ENCODE assay signal across 13 cellular contexts in the genomic region with DNA sequence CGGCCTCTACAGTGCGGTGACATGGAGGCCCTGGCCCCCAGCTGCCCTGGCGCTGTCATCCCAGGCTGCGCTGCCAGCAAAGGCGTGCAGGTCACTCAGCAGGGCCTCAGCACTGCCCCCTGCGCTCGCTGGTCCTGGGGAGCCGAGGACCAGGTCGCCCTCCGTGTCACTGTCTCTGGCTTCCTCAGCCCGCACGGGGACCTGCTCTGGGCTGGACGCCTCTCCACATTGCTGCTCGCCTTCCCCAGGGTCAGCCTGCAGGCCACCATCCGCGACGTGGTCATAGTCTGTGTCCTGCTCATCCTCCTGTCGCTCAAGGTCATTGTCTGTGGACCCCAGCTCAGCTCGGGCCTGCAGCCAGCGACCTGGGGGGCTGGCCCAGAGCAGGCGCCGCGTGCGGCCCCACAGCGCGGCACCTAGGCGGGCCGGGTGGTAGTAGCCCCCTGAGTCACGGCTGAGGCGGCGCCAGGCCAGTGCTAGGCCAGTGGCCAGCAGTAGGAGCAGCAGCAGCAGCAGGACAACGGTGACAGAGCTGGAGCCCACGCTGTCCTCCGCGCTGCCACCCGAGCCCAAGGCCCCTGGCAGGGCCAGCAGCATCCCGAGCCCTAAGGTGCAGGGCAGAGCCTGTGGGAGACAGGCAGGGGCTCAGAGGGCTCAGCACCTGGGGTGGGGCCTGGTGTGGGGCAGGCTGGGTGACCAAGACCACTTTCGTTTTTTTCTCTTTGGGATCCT. TPM values are rescaled to one million over a fixed set of nuclear protein-coding genes. Genes with fewer than 3 reads are reported as not detected.
DNase-seq lines count a peak whose midpoint lies in the region; ATAC-seq and TF ChIP-seq lines count a peak whose summit lies in the region.
"Had no signal": no experiment of that assay in that cellular context is flagged by ENCODE, and none has a peak within 500 bp of the region (broad histone marks: within the 10 kb centered on the region; RNA-seq: fewer than 3 reads in every experiment).

No MANE protein-coding gene starts in this region.

- no peak for TF ChIP-seq CTCF in AG04450 (IDR thresholded peaks at IDR 0.05; ENCODE audit: low read depth, low read length)

- H3K4me2 ChIP-seq in mesenchymal stem cell (ENCODE audit: low read length, poor library complexity, severe bottlenecking), result no peak overlapping the region

- H3K9me3 ChIP-seq in AG04450 (ENCODE audit: control insufficient read depth, insufficient read depth, low read length), result no peaks in the 10 kb centered on the region
- H3K9me3 ChIP-seq in mesenchymal stem cell (ENCODE audit: control insufficient read depth, low read length), result no peaks in the 10 kb centered on the region

- WGBS in mesenchymal stem cell, result 92% methylated on average over 38 of the region's 38 CpGs

- H2BK15ac ChIP-seq in mesenchymal stem cell (ENCODE audit: low read depth, poor library complexity, severe bottlenecking), result peak overlapping the region; percentile 21

- DNase-seq in AG04450 (ENCODE audit: low read depth, low spot score), result no peak
- DNase-seq in activated CD4-positive, alpha-beta memory T cell treated with anti-CD3 and anti-CD28 coated beads, Interleukin-2, amount 10 ng/mL, durations not matched to agents 7 days and 5 days, result no peak
- no peak for DNase-seq in mesenchymal stem cell
- no peak for DNase-seq in stimulated activated CD4-positive, alpha-beta T cell treated with anti-CD3 and anti-CD28 coated beads, Interleukin-4, amount 100 ng/mL, for 24 hours
- DNase-seq in SKM-1 (lab: John Stamatoyannopoulos, UW; ENCODE audit: unreplicated experiment), result no peak
- DNase-seq: Calu3, NCI-H1105 treated with DMSO at 0.1 percent for 48 hours had no signal

- CTCF ChIA-PET in AG04450 (lab: Charles Lee), result interaction anchor here (1.8 kb wide), 1 partner anchor 84 kb away, joined by 4 read pairs; no protein-coding TSS in a partner anchor
- CTCF ChIA-PET in activated CD4-positive, alpha-beta memory T cell treated with anti-CD3 and anti-CD28 coated beads, Interleukin-2, amount 10 ng/mL, durations not matched to agents 7 days and 5 days (lab: Charles Lee), result interaction anchor here (1.2 to 4.4 kb wide), 4 partner anchors 28 to 84 kb away, joined by 3 to 67 read pairs (median 5); a partner anchor contains a TSS

- H3K4ac ChIP-seq in mesenchymal stem cell (ENCODE audit: low read depth in 1 of 2, low read length in 2 of 2), result no peak overlapping the region

- H3K4me3 ChIP-seq in AG04450 (ENCODE audit: low read depth, low read length), result no peak overlapping the region
- no peak overlapping the region for H3K4me3 ChIP-seq in mesenchymal stem cell (ENCODE audit: insufficient read depth in 1 of 2, low read depth in 1 of 2, low read length in 2 of 2)

- H2BK120ac ChIP-seq in mesenchymal stem cell (ENCODE audit: low read depth, low read length), result no peak overlapping the region

- H3K9me3 Mint-ChIP-seq in activated CD4-positive, alpha-beta memory T cell treated with anti-CD3 and anti-CD28 coated beads, Interleukin-2, amount 10 ng/mL, durations not matched to agents 7 days and 5 days, result no peaks in the 10 kb centered on the region

- peak overlapping the region; percentile 53 for H4K91ac ChIP-seq in mesenchymal stem cell (ENCODE audit: low read length)

- in situ Hi-C loops in GM18951 (cut with MboI; ENCODE audit: low sequenced_read_pairs, unreplicated experiment), result no loop called here

- H3K27ac Mint-ChIP-seq in activated CD4-positive, alpha-beta memory T cell treated with anti-CD3 and anti-CD28 coated beads, Interleukin-2, amount 10 ng/mL, durations not matched to agents 7 days and 5 days, result peak overlapping the region; percentile 97

- no peak overlapping the region for H3K18ac ChIP-seq in mesenchymal stem cell (ENCODE audit: low read depth in 1 of 2, low read length in 2 of 2)

- peaks cover 60% of the 10 kb centered on the region for H3K4me1 ChIP-seq in mesenchymal stem cell (ENCODE audit: control insufficient read depth, insufficient read depth, low read depth, low read length)

- H3K9ac ChIP-seq in mesenchymal stem cell (ENCODE audit: low read length), result no peak overlapping the region

- no peaks in the 10 kb centered on the region for H3K27me3 ChIP-seq in AG04450 (ENCODE audit: control insufficient read depth, insufficient read depth, low read length)
- no peaks in the 10 kb centered on the region for H3K27me3 ChIP-seq in mesenchymal stem cell (ENCODE audit: control insufficient read depth in 1 of 2, insufficient read depth in 1 of 2, low read length in 2 of 2)

- H3K79me1 ChIP-seq in mesenchymal stem cell (replicated peaks; ENCODE audit: low read length, poor library complexity, severe bottlenecking), result peaks cover 38% of the 10 kb centered on the region

- TF ChIP-seq POLR2A in GM18951 (IDR thresholded peaks at IDR 0.05; ENCODE audit: extremely low read depth, insufficient read depth, insufficient read length), result peak; percentile 63

- POLR2A ChIA-PET in AG04450 (lab: Yijun Ruan, JAX), result no interaction called here
- POLR2A ChIA-PET in activated CD4-positive, alpha-beta memory T cell treated with anti-CD3 and anti-CD28 coated beads, Interleukin-2, amount 10 ng/mL, durations not matched to agents 7 days and 5 days (lab: Charles Lee), result interaction anchor here (0.7 to 15.2 kb wide), 21 partner anchors 8 to 168 kb away, joined by 4 to 361 read pairs (median 27); a partner anchor contains a TSS

- ATAC-seq in HG03175 (IDR thresholded peaks at IDR 0.05; ENCODE audit: unreplicated experiment), result no peak
- no peak for ATAC-seq in HG03457 (IDR thresholded peaks at IDR 0.05; ENCODE audit: unreplicated experiment)

- peaks cover 69% of the 10 kb centered on the region for H3K36me3 Mint-ChIP-seq in activated CD4-positive, alpha-beta memory T cell treated with anti-CD3 and anti-CD28 coated beads, Interleukin-2, amount 10 ng/mL, durations not matched to agents 7 days and 5 days (ENCODE audit: low read depth)

- peaks cover 76 to 92% of the 10 kb centered on the region in 2 experiments for H3K36me3 ChIP-seq in mesenchymal stem cell (ENCODE audit: control insufficient read depth in 1 of 2, insufficient read depth in 2 of 2, low read depth in 1 of 2, low read length in 2 of 2)

- peak overlapping the region; percentile 21 for H3K27ac ChIP-seq in AG04450 (ENCODE audit: low read depth, low read length)
- H3K27ac ChIP-seq in mesenchymal stem cell (ENCODE audit: low read length, poor library complexity, severe bottlenecking), result peak overlapping the region; percentile 96

- H3K4me1 Mint-ChIP-seq in activated CD4-positive, alpha-beta memory T cell treated with anti-CD3 and anti-CD28 coated beads, Interleukin-2, amount 10 ng/mL, durations not matched to agents 7 days and 5 days, result peaks cover 67% of the 10 kb centered on the region

- no peak overlapping the region for H3K23ac ChIP-seq in mesenchymal stem cell (ENCODE audit: low read length in 2 of 2)

- H2BK12ac ChIP-seq in mesenchymal stem cell (ENCODE audit: low read length in 2 of 2), result no peak overlapping the region

- peak overlapping the region; percentile 94 for H3K4me3 Mint-ChIP-seq in activated CD4-positive, alpha-beta memory T cell treated with anti-CD3 and anti-CD28 coated beads, Interleukin-2, amount 10 ng/mL, durations not matched to agents 7 days and 5 days

- no peak overlapping the region for H3K14ac ChIP-seq in mesenchymal stem cell (ENCODE audit: low read length in 2 of 2)

- no peaks in the 10 kb centered on the region for H3K27me3 Mint-ChIP-seq in activated CD4-positive, alpha-beta memory T cell treated with anti-CD3 and anti-CD28 coated beads, Interleukin-2, amount 10 ng/mL, durations not matched to agents 7 days and 5 days

- H2AFZ ChIP-seq in mesenchymal stem cell (ENCODE audit: low read depth, low read length), result no peak overlapping the region

- peak overlapping the region; percentile 92 for H2AK5ac ChIP-seq in mesenchymal stem cell (ENCODE audit: low read length, severe bottlenecking)

- peak overlapping the region; percentile 19 for H4K8ac ChIP-seq in mesenchymal stem cell (ENCODE audit: low read length)

- H2BK5ac ChIP-seq in mesenchymal stem cell (ENCODE audit: low read depth, low read length, poor library complexity, severe bottlenecking), result peak overlapping the region; percentile 83

RNA-seq across cellular contexts. Expression of a gene that starts 1.6 kb away (rescaled TPM):
- 0.07 and 0.12 TPM in 2 replicates for polyA plus RNA-seq in AG04450 (2011; rRNA removed)
- 0.26 TPM in 1 of 2 replicates, not detected in the other for polyA minus RNA-seq in AG04450 (2011; rRNA and poly(A)+ RNA removed)
- 100 to 1,000 TPM; 398 to 401 TPM for total RNA-seq in activated CD4-positive, alpha-beta memory T cell treated with anti-CD3 and anti-CD28 coated beads, Interleukin-2, amount 10 ng/mL, durations not matched to agents 7 days and 5 days
- polyA plus RNA-seq in mesenchymal stem cell (2013, experiment 1 of 2), result 0.10 TPM
- polyA plus RNA-seq in mesenchymal stem cell (2013, experiment 2 of 2), result 0.11 TPM
- total RNA-seq: RPMI7951 had no signal

RNA-seq across cellular contexts. Expression of a gene that starts 7.4 kb away (rescaled TPM):
- 69.8 and 96.0 TPM in 2 replicates for polyA plus RNA-seq in AG04450 (2011; rRNA removed)
- 68.4 and 106 TPM in 2 replicates for polyA minus RNA-seq in AG04450 (2011; rRNA and poly(A)+ RNA removed)
- 100 to 1,000 TPM; 192 to 196 TPM for total RNA-seq in activated CD4-positive, alpha-beta memory T cell treated with anti-CD3 and anti-CD28 coated beads, Interleukin-2, amount 10 ng/mL, durations not matched to agents 7 days and 5 days
- 109 TPM for polyA plus RNA-seq in mesenchymal stem cell (2013, experiment 1 of 2)
- 101 TPM for polyA plus RNA-seq in mesenchymal stem cell (2013, experiment 2 of 2)

RNA-seq across cellular contexts. Expression of a gene that starts 7.6 kb away (rescaled TPM):
- polyA plus RNA-seq in AG04450 (2011; rRNA removed), result 36.0 and 37.7 TPM in 2 replicates
- polyA minus RNA-seq in AG04450 (2011; rRNA and poly(A)+ RNA removed), result 43.8 and 55.5 TPM in 2 replicates
- 10 to 100 TPM; 56.9 to 57.1 TPM for total RNA-seq in activated CD4-positive, alpha-beta memory T cell treated with anti-CD3 and anti-CD28 coated beads, Interleukin-2, amount 10 ng/mL, durations not matched to agents 7 days and 5 days
- 35.0 TPM for polyA plus RNA-seq in mesenchymal stem cell (2013, experiment 1 of 2)
- polyA plus RNA-seq in mesenchymal stem cell (2013, experiment 2 of 2), result 33.7 TPM

RNA-seq across cellular contexts. Expression of a gene that starts 16.6 kb away (rescaled TPM):
- polyA plus RNA-seq in AG04450 (2011; rRNA removed), result not detected in 2 replicates
- polyA minus RNA-seq in AG04450 (2011; rRNA and poly(A)+ RNA removed), result not detected in 2 replicates
- total RNA-seq in activated CD4-positive, alpha-beta memory T cell treated with anti-CD3 and anti-CD28 coated beads, Interleukin-2, amount 10 ng/mL, durations not matched to agents 7 days and 5 days, result not detected
- not detected for polyA plus RNA-seq in mesenchymal stem cell (2013, experiment 1 of 2)
- polyA plus RNA-seq in mesenchymal stem cell (2013, experiment 2 of 2), result not detected
- total RNA-seq: Calu3, kidney epithelial cell, RPMI7951, subcutaneous adipose tissue had no signal

RNA-seq across cellular contexts. Expression of a gene that starts 19.3 kb away (rescaled TPM):
- not detected in 2 replicates for polyA plus RNA-seq in AG04450 (2011; rRNA removed)
- not detected in 2 replicates for polyA minus RNA-seq in AG04450 (2011; rRNA and poly(A)+ RNA removed)
- 1 to 10 TPM; 2.3 to 3.3 TPM for total RNA-seq in activated CD4-positive, alpha-beta memory T cell treated with anti-CD3 and anti-CD28 coated beads, Interleukin-2, amount 10 ng/mL, durations not matched to agents 7 days and 5 days
- not detected for polyA plus RNA-seq in mesenchymal stem cell (2013, experiment 1 of 2)
- not detected for polyA plus RNA-seq in mesenchymal stem cell (2013, experiment 2 of 2)
- total RNA-seq: RPMI7951 had no signal
